ENCODE assay signal across 8 cellular contexts in the genomic region with DNA sequence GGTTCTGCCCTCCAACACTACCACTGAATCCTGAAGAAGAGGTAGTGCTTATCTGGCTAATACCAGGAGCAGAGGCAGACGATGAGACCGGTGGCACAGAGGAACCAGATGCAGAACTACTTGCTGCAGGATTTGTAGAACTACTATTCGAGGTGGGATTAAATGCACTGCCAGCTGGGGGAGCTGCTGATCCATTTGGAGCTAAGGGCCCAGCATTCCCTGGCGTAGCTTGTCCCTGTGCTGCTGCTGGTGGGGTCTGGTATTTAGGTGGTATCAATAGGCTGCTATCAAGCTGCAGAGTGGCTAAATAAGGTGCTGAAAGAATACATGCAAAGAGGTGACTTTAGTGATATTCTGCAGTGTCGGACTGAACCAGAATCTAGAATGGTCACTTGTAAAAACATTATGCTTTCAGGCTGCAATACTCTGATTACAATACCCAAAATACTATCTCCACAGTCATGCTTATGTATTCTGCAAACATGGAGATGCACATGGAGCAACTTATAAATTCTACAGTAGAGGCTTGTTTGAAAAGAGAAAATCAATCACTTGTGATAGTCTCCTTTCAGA.
A peak's percentile ranks its signal among the peaks of the same experiment; 100 is the strongest.
DNase-seq lines count a peak whose midpoint lies in the region; ATAC-seq and TF ChIP-seq lines count a peak whose summit lies in the region.
"Had no signal": no experiment of that assay in that cellular context is flagged by ENCODE, and none has a peak within 500 bp of the region (broad histone marks: within the 10 kb centered on the region; RNA-seq: fewer than 3 reads in every experiment).

No MANE protein-coding gene starts in this region.

- H3K4me3 Mint-ChIP-seq in GM23338: no peak overlapping the region

- peaks cover 25% of the 10 kb centered on the region; the same call in 2 of the 3 replicates for H3K36me3 Mint-ChIP-seq in GM23338 (ENCODE audit: low read depth)

- no peaks in the 10 kb centered on the region for H3K9me3 Mint-ChIP-seq in GM23338

- H4K20me1 ChIP-seq in GM23338 (replicated peaks; ENCODE audit: insufficient read depth) (no peaks in the 10 kb centered on the region), SU-DHL-6 (ENCODE audit: low read depth, low read length) (no peaks in the 10 kb centered on the region)

- H3F3A ChIP-seq in GM23338 (replicated peaks; ENCODE audit: low read depth) (no peaks in the 10 kb centered on the region), SU-DHL-6 (ENCODE audit: insufficient read depth) (no peaks in the 10 kb centered on the region)

- H3K4me1 ChIP-seq in GM23338 (ENCODE audit: insufficient read depth): peaks cover 16% of the 10 kb centered on the region

- H3K27ac Mint-ChIP-seq in GM23338: no peak overlapping the region

- H3K36me3 ChIP-seq in GM23338 (ENCODE audit: insufficient read depth) (0 out of 2 replicates have a peak, but pooled peaks cover 4% of the 10 kb centered on the region), SU-DHL-6 (ENCODE audit: low read length) (peaks cover 4% of the 10 kb centered on the region; the same call in 1 of the 2 replicates)

- H3K27me3 ChIP-seq in GM23338 (ENCODE audit: insufficient read depth) (no peaks in the 10 kb centered on the region), SU-DHL-6 (ENCODE audit: low read length) (no peaks in the 10 kb centered on the region)
- H3K27me3 ChIP-seq: suprapubic skin had no signal

- H3K27me3 Mint-ChIP-seq in GM23338 (ENCODE audit: insufficient read depth, low read depth, poor library complexity): no peaks in the 10 kb centered on the region

- peak; percentile 67 for DNase-seq in D341Med (ENCODE audit: low spot score)
- peak; percentile 79 for DNase-seq in GM23338 (ENCODE audit: low spot score)
- DNase-seq in kidney tubule cell (ENCODE audit: low spot score): peak; percentile 9
- no peak for DNase-seq in COLO829 (ENCODE audit: low spot score)

- H3K4me2 ChIP-seq in GM23338 (no peak overlapping the region), SU-DHL-6 (ENCODE audit: low read depth, low read length, poor library complexity, severe bottlenecking) (no peak overlapping the region)

- H2AFZ ChIP-seq in GM23338: no peak overlapping the region
- no peak overlapping the region for H2AFZ ChIP-seq in SU-DHL-6 (ENCODE audit: low read depth, low read length, severe bottlenecking)

- no peaks in the 10 kb centered on the region for H3K9me3 ChIP-seq in SU-DHL-6 (ENCODE audit: insufficient read depth, low read length)
- H3K9me3 ChIP-seq: suprapubic skin had no signal

- H3K79me2 ChIP-seq in GM23338 (replicated peaks; ENCODE audit: insufficient read depth): peaks cover 12% of the 10 kb centered on the region
- no peaks in the 10 kb centered on the region for H3K79me2 ChIP-seq in SU-DHL-6 (ENCODE audit: insufficient read depth, low read length)

- TF ChIP-seq CTCF in GM23338 (conservative IDR thresholded peaks at IDR 0.05; ENCODE audit: low read depth in 2 of 2): peak; percentile 63 to 83
- peak; percentile 18 for TF ChIP-seq CTCF in SU-DHL-6 (IDR thresholded peaks at IDR 0.05; ENCODE audit: insufficient read depth, low read length, poor library complexity, severe bottlenecking)

- ATAC-seq in GM23338: peak; percentile 91
- ATAC-seq in HG03571 (IDR thresholded peaks at IDR 0.05; ENCODE audit: unreplicated experiment): no peak
- no peak for ATAC-seq in HG02870 (IDR thresholded peaks at IDR 0.05; ENCODE audit: unreplicated experiment)

- H3K4me1 Mint-ChIP-seq in GM23338: peaks cover 29% of the 10 kb centered on the region; the same call in 2 of the 3 replicates

- H3K27ac ChIP-seq in GM23338 (ENCODE audit: low read depth): no peak overlapping the region
- H3K27ac ChIP-seq in SU-DHL-6 (ENCODE audit: low read depth, low read length): no peak overlapping the region
- H3K27ac ChIP-seq: suprapubic skin had no signal

- H3K4me3 ChIP-seq in GM23338 (no peak overlapping the region), SU-DHL-6 (ENCODE audit: insufficient read depth, low read length, poor library complexity, severe bottlenecking) (no peak overlapping the region)
- H3K4me3 ChIP-seq: suprapubic skin had no signal

- H3K9me2 ChIP-seq in GM23338 (ENCODE audit: insufficient read depth) (no peaks in the 10 kb centered on the region), SU-DHL-6 (replicated peaks; ENCODE audit: insufficient read depth, low read length) (no peaks in the 10 kb centered on the region)

- no peak overlapping the region for H3K9ac ChIP-seq in SU-DHL-6 (ENCODE audit: low read length)

TF ChIP-seq in GM23338, 12 proteins besides CTCF, POLR2A, EP300 and RAD21 (continues in another document):
- TF ChIP-seq, protein P1, sequence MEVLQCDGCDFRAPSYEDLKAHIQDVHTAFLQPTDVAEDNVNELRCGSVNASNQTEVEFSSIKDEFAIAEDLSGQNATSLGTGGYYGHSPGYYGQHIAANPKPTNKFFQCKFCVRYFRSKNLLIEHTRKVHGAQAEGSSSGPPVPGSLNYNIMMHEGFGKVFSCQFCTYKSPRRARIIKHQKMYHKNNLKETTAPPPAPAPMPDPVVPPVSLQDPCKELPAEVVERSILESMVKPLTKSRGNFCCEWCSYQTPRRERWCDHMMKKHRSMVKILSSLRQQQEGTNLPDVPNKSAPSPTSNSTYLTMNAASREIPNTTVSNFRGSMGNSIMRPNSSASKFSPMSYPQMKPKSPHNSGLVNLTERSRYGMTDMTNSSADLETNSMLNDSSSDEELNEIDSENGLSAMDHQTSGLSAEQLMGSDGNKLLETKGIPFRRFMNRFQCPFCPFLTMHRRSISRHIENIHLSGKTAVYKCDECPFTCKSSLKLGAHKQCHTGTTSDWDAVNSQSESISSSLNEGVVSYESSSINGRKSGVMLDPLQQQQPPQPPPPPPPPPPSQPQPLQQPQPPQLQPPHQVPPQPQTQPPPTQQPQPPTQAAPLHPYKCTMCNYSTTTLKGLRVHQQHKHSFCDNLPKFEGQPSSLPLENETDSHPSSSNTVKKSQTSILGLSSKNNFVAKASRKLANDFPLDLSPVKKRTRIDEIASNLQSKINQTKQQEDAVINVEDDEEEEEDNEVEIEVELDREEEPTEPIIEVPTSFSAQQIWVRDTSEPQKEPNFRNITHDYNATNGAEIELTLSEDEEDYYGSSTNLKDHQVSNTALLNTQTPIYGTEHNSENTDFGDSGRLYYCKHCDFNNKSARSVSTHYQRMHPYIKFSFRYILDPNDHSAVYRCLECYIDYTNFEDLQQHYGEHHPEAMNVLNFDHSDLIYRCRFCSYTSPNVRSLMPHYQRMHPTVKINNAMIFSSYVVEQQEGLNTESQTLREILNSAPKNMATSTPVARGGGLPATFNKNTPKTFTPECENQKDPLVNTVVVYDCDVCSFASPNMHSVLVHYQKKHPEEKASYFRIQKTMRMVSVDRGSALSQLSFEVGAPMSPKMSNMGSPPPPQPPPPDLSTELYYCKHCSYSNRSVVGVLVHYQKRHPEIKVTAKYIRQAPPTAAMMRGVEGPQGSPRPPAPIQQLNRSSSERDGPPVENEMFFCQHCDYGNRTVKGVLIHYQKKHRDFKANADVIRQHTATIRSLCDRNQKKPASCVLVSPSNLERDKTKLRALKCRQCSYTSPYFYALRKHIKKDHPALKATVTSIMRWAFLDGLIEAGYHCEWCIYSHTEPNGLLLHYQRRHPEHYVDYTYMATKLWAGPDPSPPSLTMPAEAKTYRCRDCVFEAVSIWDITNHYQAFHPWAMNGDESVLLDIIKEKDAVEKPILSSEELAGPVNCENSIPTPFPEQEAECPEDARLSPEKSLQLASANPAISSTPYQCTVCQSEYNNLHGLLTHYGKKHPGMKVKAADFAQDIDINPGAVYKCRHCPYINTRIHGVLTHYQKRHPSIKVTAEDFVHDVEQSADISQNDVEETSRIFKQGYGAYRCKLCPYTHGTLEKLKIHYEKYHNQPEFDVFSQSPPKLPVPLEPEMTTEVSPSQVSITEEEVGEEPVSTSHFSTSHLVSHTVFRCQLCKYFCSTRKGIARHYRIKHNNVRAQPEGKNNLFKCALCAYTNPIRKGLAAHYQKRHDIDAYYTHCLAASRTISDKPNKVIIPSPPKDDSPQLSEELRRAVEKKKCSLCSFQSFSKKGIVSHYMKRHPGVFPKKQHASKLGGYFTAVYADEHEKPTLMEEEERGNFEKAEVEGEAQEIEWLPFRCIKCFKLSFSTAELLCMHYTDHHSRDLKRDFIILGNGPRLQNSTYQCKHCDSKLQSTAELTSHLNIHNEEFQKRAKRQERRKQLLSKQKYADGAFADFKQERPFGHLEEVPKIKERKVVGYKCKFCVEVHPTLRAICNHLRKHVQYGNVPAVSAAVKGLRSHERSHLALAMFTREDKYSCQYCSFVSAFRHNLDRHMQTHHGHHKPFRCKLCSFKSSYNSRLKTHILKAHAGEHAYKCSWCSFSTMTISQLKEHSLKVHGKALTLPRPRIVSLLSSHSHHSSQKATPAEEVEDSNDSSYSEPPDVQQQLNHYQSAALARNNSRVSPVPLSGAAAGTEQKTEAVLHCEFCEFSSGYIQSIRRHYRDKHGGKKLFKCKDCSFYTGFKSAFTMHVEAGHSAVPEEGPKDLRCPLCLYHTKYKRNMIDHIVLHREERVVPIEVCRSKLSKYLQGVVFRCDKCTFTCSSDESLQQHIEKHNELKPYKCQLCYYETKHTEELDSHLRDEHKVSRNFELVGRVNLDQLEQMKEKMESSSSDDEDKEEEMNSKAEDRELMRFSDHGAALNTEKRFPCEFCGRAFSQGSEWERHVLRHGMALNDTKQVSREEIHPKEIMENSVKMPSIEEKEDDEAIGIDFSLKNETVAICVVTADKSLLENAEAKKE (CRISPR knock-in tag; IDR thresholded peaks at IDR 0.05): no peak
- TF ChIP-seq, protein P2, sequence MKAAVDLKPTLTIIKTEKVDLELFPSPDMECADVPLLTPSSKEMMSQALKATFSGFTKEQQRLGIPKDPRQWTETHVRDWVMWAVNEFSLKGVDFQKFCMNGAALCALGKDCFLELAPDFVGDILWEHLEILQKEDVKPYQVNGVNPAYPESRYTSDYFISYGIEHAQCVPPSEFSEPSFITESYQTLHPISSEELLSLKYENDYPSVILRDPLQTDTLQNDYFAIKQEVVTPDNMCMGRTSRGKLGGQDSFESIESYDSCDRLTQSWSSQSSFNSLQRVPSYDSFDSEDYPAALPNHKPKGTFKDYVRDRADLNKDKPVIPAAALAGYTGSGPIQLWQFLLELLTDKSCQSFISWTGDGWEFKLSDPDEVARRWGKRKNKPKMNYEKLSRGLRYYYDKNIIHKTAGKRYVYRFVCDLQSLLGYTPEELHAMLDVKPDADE (IDR thresholded peaks at IDR 0.05): no peak
- TF ChIP-seq EZH2phosphoT487 (IDR thresholded peaks at IDR 0.05; ENCODE audit: unreplicated experiment) (no peak), NANOG (IDR thresholded peaks at IDR 0.05; ENCODE audit: borderline replicate concordance) (no peak), STAT1 (IDR thresholded peaks at IDR 0.05; ENCODE audit: unreplicated experiment) (no peak), ZNF114 (CRISPR knock-in tag; IDR thresholded peaks at IDR 0.05) (no peak), JUNB (IDR thresholded peaks at IDR 0.05; ENCODE audit: unreplicated experiment) (no peak)
